Comparison of ENCODE assay signal across 8 cellular contexts in the genomic region with DNA sequence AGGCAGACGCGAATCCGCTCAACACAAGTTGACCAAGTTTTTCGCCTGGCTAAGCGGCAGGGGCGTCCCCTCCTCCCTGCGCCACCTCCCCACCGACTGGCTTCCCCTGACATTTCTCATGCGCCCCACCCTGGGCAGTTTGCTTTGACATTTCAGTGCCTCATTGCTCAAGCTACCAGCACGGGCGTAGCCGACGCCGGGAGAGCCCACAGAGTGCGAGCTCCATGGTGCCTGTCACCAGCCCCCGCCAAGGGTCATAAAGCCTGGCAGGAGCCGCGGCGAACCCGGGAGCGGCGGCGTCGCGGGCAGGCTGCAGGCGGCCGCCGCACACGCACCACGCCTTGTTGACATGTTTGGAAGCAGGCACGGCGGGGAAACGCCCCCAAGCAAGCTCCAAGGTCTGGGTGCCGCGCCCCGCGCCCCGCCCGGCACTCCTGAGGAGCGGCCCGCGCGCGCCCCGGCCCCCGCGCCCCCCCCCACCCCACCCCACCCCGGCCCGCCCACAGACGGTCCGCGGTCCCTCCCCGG. TPM values are rescaled to one million over a fixed set of nuclear protein-coding genes. Genes with fewer than 3 reads are reported as not detected.
DNase-seq lines count a peak whose midpoint lies in the region; ATAC-seq lines count a peak whose summit lies in the region.

No MANE protein-coding gene starts in this region.

- peak overlapping the region; percentile 97 for H3K27ac ChIP-seq in layer of hippocampus (ENCODE audit: low read depth, low read length)

- DNase-seq in NCI-H2107 (lab: John Stamatoyannopoulos, UW) (peak; percentile 44), NCI-H2107 treated with DMSO at 0.1 percent for 48 hours (lab: John Stamatoyannopoulos, UW; ENCODE audit: unreplicated experiment) (no peak), NCI-H2171 (lab: John Stamatoyannopoulos, UW) (peak; percentile 54), cerebellum (ENCODE audit: low spot score) (peak; percentile 57)
- DNase-seq in activated CD4-positive, CD25-positive, alpha-beta regulatory T cell treated with anti-CD3 and anti-CD28 coated beads, Interleukin-2, amount 50 U/mL, for 72 hours = peak; percentile 74
- DNase-seq in stimulated activated CD4-positive, alpha-beta T cell treated with anti-CD3 and anti-CD28 coated beads, Interleukin-1b, Interleukin-23, amount 100 ng/mL, for 48 hours = peak; percentile 76

- H3K27me3 ChIP-seq in layer of hippocampus (ENCODE audit: control insufficient read depth, insufficient read depth, low read length) = no peaks in the 10 kb centered on the region

- peak; percentile 48 for ATAC-seq in HG02943 (IDR thresholded peaks at IDR 0.05; ENCODE audit: low read depth, unreplicated experiment)

RNA-seq across cellular contexts. Expression of a gene that starts 0.6 kb away (rescaled TPM):
- total RNA-seq in cerebellum = 80.1 TPM

RNA-seq across cellular contexts. Expression of a gene that starts 34.4 kb away (rescaled TPM):
- 19.1 TPM for total RNA-seq in cerebellum
